8 cellular contexts compared by ENCODE assay signal in the genomic region with DNA sequence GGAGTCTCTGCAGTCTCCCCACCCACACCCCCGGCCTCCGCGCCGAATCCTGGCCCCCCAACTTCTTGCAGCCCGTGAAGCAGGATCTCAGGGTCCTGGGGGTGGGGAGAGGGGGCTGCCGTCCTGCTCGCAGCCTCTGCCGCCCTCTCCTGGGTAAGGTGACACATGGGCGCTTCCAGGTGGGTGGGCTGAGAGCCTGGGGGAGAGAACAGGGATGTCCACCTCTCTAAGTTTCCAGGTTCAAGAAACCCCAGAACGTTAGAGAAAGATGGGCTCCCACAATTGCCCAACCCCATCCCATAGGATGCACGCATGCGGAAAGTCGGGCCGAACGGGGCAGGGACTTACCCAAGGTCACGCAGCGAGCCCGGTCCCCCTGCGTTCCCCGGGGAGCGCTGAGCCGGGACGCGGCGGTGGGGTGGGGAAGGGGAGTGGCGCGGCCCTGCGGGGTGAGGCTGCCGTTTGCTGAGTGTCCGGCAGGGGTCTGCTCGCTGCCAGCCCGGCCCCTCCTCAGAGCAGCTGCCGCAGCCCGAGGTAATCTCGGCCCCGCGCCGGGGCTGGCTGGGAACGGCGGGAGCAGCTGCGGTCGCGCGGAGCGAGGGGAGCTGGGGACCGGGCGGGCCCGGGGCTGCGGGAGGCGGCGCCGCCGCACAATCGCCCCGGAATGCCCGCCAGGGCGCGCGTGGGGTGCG. TPM values are rescaled to one million over a fixed set of nuclear protein-coding genes. Genes with fewer than 3 reads are reported as not detected.
DNase-seq lines count a peak whose midpoint lies in the region; ATAC-seq and TF ChIP-seq lines count a peak whose summit lies in the region.

No MANE protein-coding gene starts in this region.

- ATAC-seq in HG02840 (IDR thresholded peaks at IDR 0.05; ENCODE audit: low FRiP score, unreplicated experiment) (peak; percentile 57), left colon (peak; percentile 53)

- peak; percentile 64 for TF ChIP-seq CTCF in GM12874 (IDR thresholded peaks at IDR 0.05; ENCODE audit: insufficient read depth, low read depth, low read length)

- peak; percentile 62 for DNase-seq in NCI-H2171 (lab: John Stamatoyannopoulos, UW)
- DNase-seq in activated CD4-positive, CD25-positive, alpha-beta regulatory T cell (lab: John Stamatoyannopoulos, UW): peak; percentile 20 to 33 (median 22)
- peak; percentile 36 for DNase-seq in cerebellum (ENCODE audit: low spot score)
- peak; percentile 60 to 75 for DNase-seq in left colon
- peak; percentile 57 for DNase-seq in stimulated activated CD4-positive, alpha-beta T cell treated with anti-CD3 and anti-CD28 coated beads, Interleukin-4, amount 100 ng/mL, for 24 hours
- no peak for DNase-seq in NCI-H187 treated with DMSO at 0.1 percent for 48 hours (lab: John Stamatoyannopoulos, UW)

- intact Hi-C loops in left colon (cut with DNase I, micrococcal nuclease): loop anchor here in 1 of 2 donors (2.0 kb wide), 1 partner anchor 44 kb away; no protein-coding TSS in a partner anchor

RNA-seq across cellular contexts. Expression of a gene that starts 0.7 kb away (rescaled TPM):
- total RNA-seq in cerebellum: 61.3 TPM
- 100 to 1,000 TPM; 316 to 367 TPM for total RNA-seq in left colon

RNA-seq across cellular contexts. Expression of a gene that starts 11.0 kb away (rescaled TPM):
- total RNA-seq in cerebellum (not detected), left colon (not detected)

RNA-seq across cellular contexts. Expression of a gene that starts 46.7 kb away (rescaled TPM):
- 9.9 TPM for total RNA-seq in cerebellum
- 10 to 100 TPM; 64.5 to 70.4 TPM for total RNA-seq in left colon

RNA-seq across cellular contexts. Expression of a gene that starts 58.9 kb away (rescaled TPM):
- total RNA-seq in cerebellum (18.9 TPM), left colon (10 to 100 TPM; 47.0 to 54.5 TPM)

RNA-seq across cellular contexts. Expression of a gene that starts 59.1 kb away (rescaled TPM):
- total RNA-seq in cerebellum (165 TPM), left colon (100 to 1,000 TPM; 701 to 737 TPM)
